Comparison of ENCODE assay signal across 28 cellular contexts in the genomic region with DNA sequence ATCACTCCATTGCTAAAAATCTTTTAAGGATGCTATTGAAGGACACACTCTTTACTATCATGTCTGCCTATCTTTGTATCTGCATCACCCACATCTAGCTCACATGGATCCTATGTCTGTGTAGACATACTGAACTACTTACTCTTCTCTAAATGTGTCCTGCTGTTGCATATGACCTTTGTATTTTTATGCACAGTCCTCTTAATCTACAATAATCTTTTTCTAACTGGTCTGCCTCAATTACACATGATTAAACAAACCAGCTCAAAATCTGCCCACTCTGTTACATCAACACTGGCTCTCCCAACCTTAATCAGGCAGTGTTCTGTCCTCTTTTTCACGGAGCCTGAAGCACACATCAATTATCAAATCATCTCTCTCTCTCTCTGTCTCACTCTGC.
"Had no signal": no experiment of that assay in that cellular context is flagged by ENCODE, and none has a peak within 500 bp of the region (broad histone marks: within the 10 kb centered on the region; RNA-seq: fewer than 3 reads in every experiment).

No MANE protein-coding gene starts in this region.

- H3K4me3 ChIP-seq: left lung, lower lobe of right lung, pancreas, prostate gland, skin epidermis, stomach, testis, thyroid gland, transverse colon, upper lobe of left lung, vagina had no signal

- H3K36me3 ChIP-seq: left lung, lower lobe of right lung, pancreas, prostate gland, stomach, thyroid gland, transverse colon, upper lobe of left lung, vagina had no signal

- H3K27me3 ChIP-seq: left lung, pancreas, stomach, testis, thyroid gland, transverse colon, upper lobe of left lung, vagina had no signal

- DNase-seq: immature natural killer cell; kidney; left colon; left lung; lower lobe of right lung; mammary epithelial cell; mesenchymal stem cell; naive thymus-derived CD8-positive, alpha-beta T cell; nucleus accumbens; pancreas; posterior cingulate gyrus; retina; right cardiac atrium; stimulated activated CD4-positive, alpha-beta T cell treated with anti-CD3 and anti-CD28 coated beads, Interleukin-12 subunit alpha, Interleukin-12 subunit beta, amount 100 ng/mL, for 4 hours; stimulated activated CD4-positive, alpha-beta T cell treated with anti-CD3 and anti-CD28 coated beads, Interleukin-15, amount 100 ng/mL, for 24 hours; stimulated activated CD4-positive, alpha-beta T cell treated with anti-CD3 and anti-CD28 coated beads, Interleukin-2, amount 100 ng/mL, for 24 hours; stimulated activated CD4-positive, alpha-beta T cell treated with anti-CD3 and anti-CD28 coated beads, Interleukin-4, amount 100 ng/mL, for 1 hour; stimulated activated naive B cell treated with anti-CD40 and anti-IgM and Interleukin-4, amounts not matched to agents 10 μg/mL and 1 μg/mL and 100 μg/mL, for 72 hours; stimulated activated naive CD8-positive, alpha-beta T cell treated with anti-CD3 and anti-CD28 coated beads, Interleukin-15, Interleukin-2, amounts not matched to agents 100 U/mL and 50 U/mL, for 24 hours; stomach; testis; thyroid gland; transverse colon; upper lobe of left lung had no signal

- ATAC-seq: left colon; left lung; lower lobe of right lung; naive thymus-derived CD8-positive, alpha-beta T cell; pancreas; right cardiac atrium; sciatic nerve; stimulated activated naive B cell treated with anti-CD40 and anti-IgM and Interleukin-4, amounts not matched to agents 10 μg/mL and 1 μg/mL and 100 μg/mL, for 72 hours; stimulated activated naive CD8-positive, alpha-beta T cell treated with anti-CD3 and anti-CD28 coated beads, Interleukin-15, Interleukin-2, amounts not matched to agents 100 U/mL and 50 U/mL, for 24 hours had no signal

- H3K9me3 ChIP-seq: lower lobe of right lung, pancreas, prostate gland, testis, thyroid gland, transverse colon, vagina had no signal

- H3K27ac ChIP-seq: left lung, lower lobe of right lung, pancreas, prostate gland, skin epidermis, stomach, testis, thyroid gland, transverse colon, upper lobe of left lung, vagina had no signal

- H3K4me1 ChIP-seq: left lung, lower lobe of right lung, pancreas, prostate gland, stomach, testis, thyroid gland, transverse colon, upper lobe of left lung, vagina had no signal
